5 cellular contexts compared by ENCODE assay signal in the genomic region with DNA sequence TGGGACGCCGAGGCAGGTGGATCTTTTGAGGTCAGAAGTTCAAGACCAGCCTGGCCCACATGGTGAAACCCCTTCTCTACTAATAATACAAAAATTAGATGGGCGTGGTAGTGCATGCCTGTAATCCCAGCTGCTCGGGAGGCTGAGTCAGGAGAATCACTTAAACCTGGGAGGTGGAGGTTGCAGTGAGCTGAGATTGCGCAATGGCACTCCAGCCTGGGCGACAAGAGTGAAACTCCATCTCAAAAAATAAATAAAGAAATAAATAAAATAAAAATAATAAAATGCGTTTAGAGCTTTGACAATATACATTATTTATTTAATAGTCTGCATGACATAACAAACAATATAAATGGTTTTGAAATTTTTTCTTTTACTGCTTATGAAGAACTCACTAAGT.
DNase-seq lines count a peak whose midpoint lies in the region; ATAC-seq, FAIRE-seq and TF ChIP-seq lines count a peak whose summit lies in the region.
"Not testable (repeated sequence)": the region's sequence is repeated elsewhere in the genome, so short reads cannot be mapped to it uniquely, and the experiment has no call there.

No MANE protein-coding gene starts in this region.

- H3K14ac ChIP-seq in IMR-90 (replicated peaks; ENCODE audit: low read depth, low read length); H1 (ENCODE audit: insufficient read length): not testable (repeated sequence)

- not testable (repeated sequence) for DNase-seq in IMR-90; SK-N-MC (ENCODE audit: low read depth, low spot score); H1 (ENCODE audit: low read depth in 1 of 2, low spot score in 2 of 2)
- peak; percentile 18 for DNase-seq in Right ventricle myocardium inferior (ENCODE audit: missing footprints)

- peak; percentile 72 for FAIRE-seq in A204.1 (lab: Jason Lieb, UNC)
- FAIRE-seq in H1 (lab: Jason Lieb, UNC): not testable (repeated sequence)

- not testable (repeated sequence) for H3K56ac ChIP-seq in IMR-90 (ENCODE audit: extremely low read depth, insufficient read depth, low read length); H1 (replicated peaks; ENCODE audit: insufficient read length, low read depth, low read length)

- not testable (repeated sequence) for H3K23me2 ChIP-seq in H1 (ENCODE audit: low read depth, low read length)

- not testable (repeated sequence) for H2BK15ac ChIP-seq in IMR-90 (ENCODE audit: low read depth, low read length); H1 (ENCODE audit: low read length)

- TF ChIP-seq POLR2A in IMR-90 (IDR thresholded peaks at IDR 0.05; ENCODE audit: low read depth, low read length); H1 (IDR thresholded peaks at IDR 0.05; ENCODE audit: control extremely low read depth in 1 of 2, low read depth in 2 of 2, low read length in 2 of 2): not testable (repeated sequence)

- not testable (repeated sequence) for H2BK12ac ChIP-seq in H1 (ENCODE audit: low read depth, low read length)

- H3K4me3 ChIP-seq in IMR-90 (ENCODE audit: insufficient read depth, low read depth, low read length); SK-N-MC; H1 (ENCODE audit: extremely low read depth in 1 of 4, insufficient read depth in 2 of 4, low read depth in 3 of 4, low read length in 4 of 4): not testable (repeated sequence)

- not testable (repeated sequence) for H2BK5ac ChIP-seq in IMR-90 (ENCODE audit: low read depth, low read length, poor library complexity, severe bottlenecking); H1 (ENCODE audit: low read depth, low read length)

- not testable (repeated sequence) for H3K4me2 ChIP-seq in IMR-90 (ENCODE audit: low read depth, low read length); H1 (ENCODE audit: insufficient read depth in 1 of 2, low read depth in 2 of 2, low read length in 2 of 2)

- H4K5ac ChIP-seq in IMR-90 (ENCODE audit: low read depth, low read length); H1 (ENCODE audit: insufficient read length, low read depth, low read length): not testable (repeated sequence)

- not testable (repeated sequence) for H2BK20ac ChIP-seq in IMR-90 (ENCODE audit: low read depth, low read length); H1 (ENCODE audit: low read length)

- H3K79me2 ChIP-seq in H1 (ENCODE audit: control insufficient read depth in 1 of 2, insufficient read depth in 2 of 2, low read length in 2 of 2): not testable (repeated sequence)

- H3K27ac ChIP-seq in IMR-90 (ENCODE audit: insufficient read depth, low read length); H1 (ENCODE audit: low read depth, low read length): not testable (repeated sequence)
- H3K27ac ChIP-seq in SK-N-MC: peak overlapping the region; percentile 99

- H4K20me1 ChIP-seq in IMR-90 (ENCODE audit: insufficient read depth, low read length); H1 (replicated peaks in 1 of 2; ENCODE audit: control insufficient read depth in 1 of 2, insufficient read depth in 2 of 2, low read length in 2 of 2): not testable (repeated sequence)

- H3K36me3 ChIP-seq in IMR-90 (ENCODE audit: control insufficient read depth, insufficient read depth, low read length); H1 (ENCODE audit: control insufficient read depth in 2 of 4, insufficient read depth in 4 of 4, low read length in 3 of 4): not testable (repeated sequence)
- peaks cover 30% of the 10 kb centered on the region for H3K36me3 ChIP-seq in SK-N-MC (ENCODE audit: insufficient read depth, low read length)

- not testable (repeated sequence) for H4K8ac ChIP-seq in IMR-90 (ENCODE audit: low read depth in 2 of 2, low read length in 2 of 2); H1 (ENCODE audit: extremely low read depth, insufficient read depth, low read length)

- not testable (repeated sequence) for H3K23ac ChIP-seq in IMR-90 (ENCODE audit: low read depth, low read length); H1 (ENCODE audit: insufficient read length)

- H3K9me1 ChIP-seq in IMR-90 (ENCODE audit: insufficient read depth, low read length): not testable (repeated sequence)

- TF ChIP-seq EP300 in H1 (IDR thresholded peaks at IDR 0.05; ENCODE audit: borderline replicate concordance in 1 of 2, low read depth in 2 of 2, low read length in 2 of 2): not testable (repeated sequence)

- POLR2A ChIA-PET in IMR-90 (lab: Charles Lee; ENCODE audit: unreplicated experiment); H1 (lab: Charles Lee; ENCODE audit: partially characterized antibody): not testable (repeated sequence)

- TF ChIP-seq RAD21 in IMR-90 (IDR thresholded peaks at IDR 0.05; ENCODE audit: low read length); H1 (IDR thresholded peaks at IDR 0.05 in 1 of 2, conservative IDR thresholded peaks at IDR 0.05 in 1 of 2; ENCODE audit: low read depth in 2 of 2, low read length in 2 of 2): not testable (repeated sequence)

- ATAC-seq in IMR-90 (ENCODE audit: low read depth); Right ventricle myocardium inferior: not testable (repeated sequence)

- H3K4ac ChIP-seq in IMR-90 (ENCODE audit: low read depth, low read length); H1 (replicated peaks; ENCODE audit: insufficient read length, low read depth, low read length): not testable (repeated sequence)

- not testable (repeated sequence) for TF ChIP-seq CTCF in IMR-90 (conservative IDR thresholded peaks at IDR 0.05; ENCODE audit: low read depth, low read length); H1 (IDR thresholded peaks at IDR 0.05; ENCODE audit: control extremely low read depth in 1 of 3, insufficient read depth in 1 of 3, low read depth in 1 of 3, low read length in 3 of 3)

- not testable (repeated sequence) for H3K79me1 ChIP-seq in IMR-90 (ENCODE audit: low read depth in 1 of 2, low read length in 2 of 2); H1 (ENCODE audit: low read depth, low read length)

- H2AK5ac ChIP-seq in IMR-90 (ENCODE audit: low read depth, low read length); H1 (ENCODE audit: low read depth, low read length): not testable (repeated sequence)

- CTCF ChIA-PET in IMR-90 (lab: Yijun Ruan, JAX); H1 (lab: Charles Lee; ENCODE audit: partially characterized antibody): not testable (repeated sequence)

- H2AFZ ChIP-seq in IMR-90 (replicated peaks; ENCODE audit: low read length, poor library complexity); H1 (ENCODE audit: low read length): not testable (repeated sequence)

- not testable (repeated sequence) for BruUV-seq in IMR-90 (replicated peaks; lab: Mats Ljungman, UMichigan)

- not testable (repeated sequence) for H3K18ac ChIP-seq in IMR-90 (ENCODE audit: low read depth, low read length); H1 (ENCODE audit: extremely low read depth, low read length)

- no CpG with 5 or more reads among the region's 7 CpGs for WGBS in IMR-90 (ENCODE audit: extremely low coverage in 2 of 2, insufficient read length in 1 of 2), 2 experiments
- 96% methylated on average over 7 of the region's 7 CpGs; no CpG with 5 or more reads in 1 of the 2 experiments for WGBS in H1 (ENCODE audit: extremely low coverage in 1 of 2, insufficient coverage in 1 of 2, insufficient read length in 1 of 2, insufficient replicate concordance in 2 of 2, low coverage in 1 of 2, low lambda C conversion rate in 2 of 2, missing lambda C conversion rate in 1 of 2), 2 experiments

- H3K27me3 ChIP-seq in IMR-90 (ENCODE audit: control insufficient read depth, insufficient read depth, low read length); H1 (replicated peaks in 1 of 4; ENCODE audit: control insufficient read depth in 3 of 4, extremely low read depth in 1 of 4, insufficient read depth in 3 of 4, low read length in 3 of 4): not testable (repeated sequence)

- H2AK9ac ChIP-seq in IMR-90 (replicated peaks; ENCODE audit: low read depth, low read length, poor library complexity): not testable (repeated sequence)

- intact Hi-C loops in IMR-90 (cut with micrococcal nuclease); Right ventricle myocardium inferior (cut with DNase I): not testable (repeated sequence)

- H3K9ac ChIP-seq in IMR-90 (ENCODE audit: low read depth, low read length); SK-N-MC (ENCODE audit: insufficient read length); H1 (replicated peaks in 1 of 4; ENCODE audit: extremely low read depth in 1 of 4, low read depth in 3 of 4, low read length in 3 of 4): not testable (repeated sequence)

- H4K91ac ChIP-seq in IMR-90 (ENCODE audit: insufficient read depth, low read depth, low read length); H1 (replicated peaks; ENCODE audit: insufficient read length, low read length): not testable (repeated sequence)

- in situ Hi-C loops in IMR-90 (cut with MboI; ENCODE audit: low sequenced_read_pairs): not testable (repeated sequence)

- dilution Hi-C loops in IMR-90 (cut with HindIII; ENCODE audit: low sequenced_read_pairs, unreplicated experiment): not testable (repeated sequence)

- H2BK120ac ChIP-seq in IMR-90 (ENCODE audit: low read depth, low read length); H1 (replicated peaks; ENCODE audit: low read depth, low read length): not testable (repeated sequence)

- H3K9me3 ChIP-seq in IMR-90 (ENCODE audit: control insufficient read depth, insufficient read depth, low read length); SK-N-MC (ENCODE audit: low read depth, low read length); H1 (ENCODE audit: insufficient read depth in 2 of 2, low read depth in 1 of 2, low read length in 1 of 2): not testable (repeated sequence)

- H3K4me1 ChIP-seq in IMR-90 (ENCODE audit: control insufficient read depth, insufficient read depth, low read length); H1 (replicated peaks in 1 of 4; ENCODE audit: control insufficient read depth in 3 of 4, insufficient read depth in 4 of 4, low read length in 3 of 4): not testable (repeated sequence)

TF ChIP-seq in IMR-90, 13 proteins besides CTCF, POLR2A, EP300 and RAD21:
- 0 out of 2 replicates have a peak, but pooled peaks have one; percentile 27 for TF ChIP-seq CEBPB (IDR thresholded peaks at IDR 0.05; ENCODE audit: low read depth, low read length)

TF ChIP-seq in H1, 55 proteins besides CTCF, POLR2A, EP300 and RAD21:
- peak; percentile 88 for TF ChIP-seq CEBPB (IDR thresholded peaks at IDR 0.05; ENCODE audit: low read depth, low read length)
